19 cellular contexts compared by ENCODE assay signal in genomic region chr1:113128116-113128515, GRCh38. TPM values are rescaled to one million over a fixed set of nuclear protein-coding genes. Genes with fewer than 3 reads are reported as not detected.
DNase-seq lines count a peak whose midpoint lies in the region; ATAC-seq and TF ChIP-seq lines count a peak whose summit lies in the region.
"Had no signal": no experiment of that assay in that cellular context is flagged by ENCODE, and none has a peak within 500 bp of the region (broad histone marks: within the 10 kb centered on the region; RNA-seq: fewer than 3 reads in every experiment).

No MANE protein-coding gene starts in this region.

- H3K27me3 Mint-ChIP-seq in activated T-cell treated with anti-CD3 and anti-CD28 coated beads, Interleukin-2, amount 50 U/mL, for 72 hours (ENCODE audit: low read depth) = no peaks in the 10 kb centered on the region
- H3K27me3 Mint-ChIP-seq in activated T-cell treated with anti-CD3 and anti-CD28 coated beads, Interleukin-2, amount 50 U/mL, for 4 hours (ENCODE audit: low read depth) = no peaks in the 10 kb centered on the region
- no peaks in the 10 kb centered on the region; the same call in 1 of the 2 replicates for H3K27me3 Mint-ChIP-seq in HFFc6 (ENCODE audit: insufficient read depth)
- H3K27me3 Mint-ChIP-seq in progenitor cell of endocrine pancreas = no peaks in the 10 kb centered on the region
- H3K27me3 Mint-ChIP-seq: B cell, IgD-negative memory B cell had no signal

- H3K27ac Mint-ChIP-seq in activated T-cell treated with anti-CD3 and anti-CD28 coated beads, Interleukin-2, amount 50 U/mL, for 72 hours = peak overlapping the region; percentile 12
- peak overlapping the region; percentile 2; the same call in 1 of the 2 replicates for H3K27ac Mint-ChIP-seq in HFFc6
- peak overlapping the region; percentile 17 for H3K27ac Mint-ChIP-seq in progenitor cell of endocrine pancreas
- H3K27ac Mint-ChIP-seq: B cell, IgD-negative memory B cell had no signal

- H3K4me3 Mint-ChIP-seq in activated T-cell treated with anti-CD3 and anti-CD28 coated beads, Interleukin-2, amount 50 U/mL, for 72 hours = peak overlapping the region in 1 of 2 donors; percentile 13
- no peak overlapping the region for H3K4me3 Mint-ChIP-seq in activated T-cell treated with anti-CD3 and anti-CD28 coated beads, Interleukin-2, amount 50 U/mL, for 4 hours
- H3K4me3 Mint-ChIP-seq in HFFc6 = no peak overlapping the region
- no peak overlapping the region for H3K4me3 Mint-ChIP-seq in progenitor cell of endocrine pancreas (ENCODE audit: low read depth)
- H3K4me3 Mint-ChIP-seq: B cell, CD14-positive monocyte, IgD-negative memory B cell had no signal

- H3K9me3 Mint-ChIP-seq in activated T-cell treated with anti-CD3 and anti-CD28 coated beads, Interleukin-2, amount 50 U/mL, for 72 hours = no peaks in the 10 kb centered on the region
- no peaks in the 10 kb centered on the region for H3K9me3 Mint-ChIP-seq in activated T-cell treated with anti-CD3 and anti-CD28 coated beads, Interleukin-2, amount 50 U/mL, for 4 hours
- H3K9me3 Mint-ChIP-seq in HFFc6 (no peaks in the 10 kb centered on the region), progenitor cell of endocrine pancreas (ENCODE audit: low read depth) (no peaks in the 10 kb centered on the region)
- H3K9me3 Mint-ChIP-seq: IgD-negative memory B cell had no signal

- DNase-seq in activated T-cell treated with anti-CD3 and anti-CD28 coated beads, Interleukin-2, amount 50 U/mL, for 72 hours = no peak
- no peak for DNase-seq in activated T-cell treated with anti-CD3 and anti-CD28 coated beads, Interleukin-2, amount 50 U/mL, for 4 hours
- DNase-seq in HFFc6 = no peak
- peak; percentile 41 for DNase-seq in dermis blood vessel endothelial cell
- DNase-seq in progenitor cell of endocrine pancreas (ENCODE audit: low spot score, unreplicated experiment) = no peak
- DNase-seq in DMS53 (lab: John Stamatoyannopoulos, UW) = no peak
- no peak for DNase-seq in DMS153 (lab: John Stamatoyannopoulos, UW)
- DNase-seq: DMS79, Karpas-422, NCI-H1694 treated with DMSO at 0.1 percent for 48 hours, NCI-H2081 treated with DMSO at 0.1 percent for 48 hours, NCI-H2171 treated with DMSO at 0.1 percent for 48 hours, NCI-H524 treated with DMSO at 0.1 percent for 48 hours, NCI-H82 had no signal

- peak in 1 of 2 donors; percentile 34 for ATAC-seq in activated T-cell treated with anti-CD3 and anti-CD28 coated beads, Interleukin-2, amount 50 U/mL, for 72 hours (replicated peaks in 1 of 2)
- no peak for ATAC-seq in activated T-cell treated with anti-CD3 and anti-CD28 coated beads, Interleukin-2, amount 50 U/mL, for 4 hours
- ATAC-seq in GM18868 (IDR thresholded peaks at IDR 0.05; ENCODE audit: unreplicated experiment) = no peak
- ATAC-seq: Panc1 had no signal

- H3K36me3 Mint-ChIP-seq in activated T-cell treated with anti-CD3 and anti-CD28 coated beads, Interleukin-2, amount 50 U/mL, for 72 hours (ENCODE audit: insufficient read depth in 2 of 2) = peaks cover 8 to 11% of the 10 kb centered on the region in 2 donors
- H3K36me3 Mint-ChIP-seq in activated T-cell treated with anti-CD3 and anti-CD28 coated beads, Interleukin-2, amount 50 U/mL, for 4 hours (ENCODE audit: insufficient read depth) = peaks cover 28% of the 10 kb centered on the region
- H3K36me3 Mint-ChIP-seq in HFFc6 (ENCODE audit: low read depth) (peaks cover 24% of the 10 kb centered on the region), progenitor cell of endocrine pancreas (ENCODE audit: insufficient read depth) (peaks cover 25% of the 10 kb centered on the region)
- H3K36me3 Mint-ChIP-seq: IgD-negative memory B cell had no signal

- TF ChIP-seq CTCF in HFFc6 (IDR thresholded peaks at IDR 0.05) (no peak), progenitor cell of endocrine pancreas (IDR thresholded peaks at IDR 0.05; ENCODE audit: unreplicated experiment) (no peak)

- H3K4me1 Mint-ChIP-seq in activated T-cell treated with anti-CD3 and anti-CD28 coated beads, Interleukin-2, amount 50 U/mL, for 72 hours (ENCODE audit: low read depth) = peaks cover 55% of the 10 kb centered on the region
- peaks cover 21% of the 10 kb centered on the region for H3K4me1 Mint-ChIP-seq in activated T-cell treated with anti-CD3 and anti-CD28 coated beads, Interleukin-2, amount 50 U/mL, for 4 hours (ENCODE audit: low read depth)
- H3K4me1 Mint-ChIP-seq in HFFc6 (ENCODE audit: low read depth) (peaks cover 17% of the 10 kb centered on the region), progenitor cell of endocrine pancreas (ENCODE audit: low read depth) (peaks cover 10% of the 10 kb centered on the region)
- H3K4me1 Mint-ChIP-seq: B cell had no signal

RNA-seq across cellular contexts. Expression of gene LRIG2, which starts 55.1 kb away (rescaled TPM):
- total RNA-seq in activated T-cell treated with anti-CD3 and anti-CD28 coated beads, Interleukin-2, amount 50 U/mL, for 72 hours = 10 to 100 TPM; 11.5 to 14.7 TPM
- total RNA-seq in activated T-cell treated with anti-CD3 and anti-CD28 coated beads, Interleukin-2, amount 50 U/mL, for 4 hours = 1 to 10 TPM; 7.5 to 8.2 (median 7.8) TPM
- 1 to 10 TPM; 5.6 to 8.5 (median 7.4) TPM for total RNA-seq in HFFc6 (2021; fragmentation: NEBNext Ultra II Directional; extraction: Animal tissue kit (Norgen Biotek cat#: 25700))
- 9.0 and 16.1 TPM in 2 replicates for total RNA-seq in dermis blood vessel endothelial cell
- total RNA-seq in progenitor cell of endocrine pancreas = 19.9 and 22.1 TPM in 2 replicates
